21 cellular contexts compared by ENCODE assay signal in genomic region chr20:15111654-15112053, GRCh38.
"Had no signal": no experiment of that assay in that cellular context is flagged by ENCODE, and none has a peak within 500 bp of the region (broad histone marks: within the 10 kb centered on the region; RNA-seq: fewer than 3 reads in every experiment).

No MANE protein-coding gene starts in this region.

- H3K36me3 ChIP-seq: pancreas, suprapubic skin, tibial artery, upper lobe of left lung, uterus had no signal

- H3K4me3 ChIP-seq: coronary artery, hepatocyte, pancreas, smooth muscle cell, suprapubic skin, tibial artery, upper lobe of left lung, uterus had no signal

- ATAC-seq: naive thymus-derived CD4-positive, alpha-beta T cell; pancreas; right cardiac atrium had no signal

- H3K79me2 ChIP-seq: hepatocyte had no signal

- H3K4me1 Mint-ChIP-seq: endodermal cell; naive thymus-derived CD4-positive, alpha-beta T cell had no signal

- H3K27ac ChIP-seq: coronary artery, hepatocyte, pancreas, suprapubic skin, tibial artery, upper lobe of left lung, uterus had no signal

- H3K9me3 ChIP-seq: pancreas, suprapubic skin, tibial artery, upper lobe of left lung, uterus had no signal

- H3K4me1 ChIP-seq: pancreas, suprapubic skin, tibial artery, upper lobe of left lung, uterus had no signal

- H3K9me3 Mint-ChIP-seq: endodermal cell, nephron progenitor cell had no signal

- H3K27ac Mint-ChIP-seq: endodermal cell; naive thymus-derived CD4-positive, alpha-beta T cell; nephron progenitor cell; progenitor cell of endocrine pancreas had no signal

- H2AFZ ChIP-seq: hepatocyte had no signal

- H3K27me3 Mint-ChIP-seq: naive thymus-derived CD4-positive, alpha-beta T cell; progenitor cell of endocrine pancreas had no signal

- H3K27me3 ChIP-seq: hepatocyte, pancreas, suprapubic skin, tibial artery, upper lobe of left lung, uterus had no signal

- H3K4me3 Mint-ChIP-seq: endodermal cell; naive thymus-derived CD4-positive, alpha-beta T cell; nephron progenitor cell had no signal

- H3K36me3 Mint-ChIP-seq: naive thymus-derived CD4-positive, alpha-beta T cell had no signal

- H3K4me2 ChIP-seq: hepatocyte, smooth muscle cell had no signal

- DNase-seq: effector CD4-positive, alpha-beta T cell; endodermal cell; erythroblast; foreskin melanocyte; head of caudate nucleus; kidney glomerular epithelial cell; naive thymus-derived CD4-positive, alpha-beta T cell; nephron progenitor cell; nucleus accumbens; pancreas; right cardiac atrium; stimulated activated CD4-positive, alpha-beta T cell treated with anti-CD3 and anti-CD28 coated beads, Interleukin-2, amount 100 ng/mL, for 48 hours; stimulated activated naive CD4-positive, alpha-beta T cell treated with Interleukin-2 at 50 U/mL for 16 hours; tibial artery; upper lobe of left lung; uterus had no signal
